Comparison of ENCODE assay signal across 10 cellular contexts in genomic region chr6:36829919-36830544, GRCh38. TPM values are rescaled to one million over a fixed set of nuclear protein-coding genes. Genes with fewer than 3 reads are reported as not detected.
DNase-seq lines count a peak whose midpoint lies in the region; ATAC-seq, FAIRE-seq and TF ChIP-seq lines count a peak whose summit lies in the region.
"Had no signal": no experiment of that assay in that cellular context is flagged by ENCODE, and none has a peak within 500 bp of the region (broad histone marks: within the 10 kb centered on the region; RNA-seq: fewer than 3 reads in every experiment).

No MANE protein-coding gene starts in this region.

- H3K9me3 Mint-ChIP-seq in WTC11, result peaks cover 15% of the 10 kb centered on the region
- H3K9me3 Mint-ChIP-seq in activated CD8-positive, alpha-beta memory T cell treated with anti-CD3 and anti-CD28 coated beads, Interleukin-2, amount 10 ng/mL, durations not matched to agents 7 days and 5 days (ENCODE audit: low read depth), result no peaks in the 10 kb centered on the region
- H3K9me3 Mint-ChIP-seq: activated naive CD4-positive, alpha-beta T cell treated with anti-CD3 and anti-CD28 coated beads, Interleukin-2, amount 50 U/mL, for 24 hours had no signal

- H3K27ac ChIP-seq in right cardiac atrium (ENCODE audit: low read length) (peak overlapping the region; percentile 62), skeletal muscle tissue (ENCODE audit: low read depth, low read length) (no peak overlapping the region)

- H3K36me3 Mint-ChIP-seq in WTC11, result no peaks in the 10 kb centered on the region
- no peaks in the 10 kb centered on the region for H3K36me3 Mint-ChIP-seq in activated CD8-positive, alpha-beta memory T cell treated with anti-CD3 and anti-CD28 coated beads, Interleukin-2, amount 10 ng/mL, durations not matched to agents 7 days and 5 days
- H3K36me3 Mint-ChIP-seq: activated naive CD4-positive, alpha-beta T cell treated with anti-CD3 and anti-CD28 coated beads, Interleukin-2, amount 50 U/mL, for 24 hours had no signal

- ATAC-seq in WTC11, result no peak
- ATAC-seq in right cardiac atrium, result peak; percentile 30 to 60
- no peak for ATAC-seq in activated CD8-positive, alpha-beta memory T cell treated with anti-CD3 and anti-CD28 coated beads, Interleukin-2, amount 10 ng/mL, durations not matched to agents 7 days and 5 days

- H3K36me3 ChIP-seq in skeletal muscle tissue (ENCODE audit: control insufficient read depth in 3 of 3, insufficient read depth in 3 of 3, low read length in 3 of 3), result no peaks in the 10 kb centered on the region

- H3K4me1 Mint-ChIP-seq in WTC11, result peaks cover 32% of the 10 kb centered on the region
- peaks cover 13% of the 10 kb centered on the region for H3K4me1 Mint-ChIP-seq in activated CD8-positive, alpha-beta memory T cell treated with anti-CD3 and anti-CD28 coated beads, Interleukin-2, amount 10 ng/mL, durations not matched to agents 7 days and 5 days

- H3K27ac Mint-ChIP-seq in WTC11, result no peak overlapping the region
- no peak overlapping the region for H3K27ac Mint-ChIP-seq in activated CD8-positive, alpha-beta memory T cell treated with anti-CD3 and anti-CD28 coated beads, Interleukin-2, amount 10 ng/mL, durations not matched to agents 7 days and 5 days
- H3K27ac Mint-ChIP-seq: activated naive CD4-positive, alpha-beta T cell treated with anti-CD3 and anti-CD28 coated beads, Interleukin-2, amount 50 U/mL, for 24 hours had no signal

- CTCF ChIA-PET in WTC11 (lab: Charles Lee), result interaction anchor here (1.5 to 1.8 kb wide), 3 partner anchors 22 to 64 kb away, joined by 4 to 7 read pairs (median 6); no protein-coding TSS in a partner anchor
- CTCF ChIA-PET in activated CD8-positive, alpha-beta memory T cell treated with anti-CD3 and anti-CD28 coated beads, Interleukin-2, amount 10 ng/mL, durations not matched to agents 7 days and 5 days (lab: Charles Lee), result interaction anchor here (0.6 to 1.4 kb wide), 2 partner anchors 21 to 47 kb away, joined by 3 to 11 read pairs; no protein-coding TSS in a partner anchor
- CTCF ChIA-PET in GM10248 (lab: Yijun Ruan, JAX), result interaction anchor here (1.0 kb wide), 1 partner anchor 117 kb away, joined by 3 read pairs; no protein-coding TSS in a partner anchor

- 28% methylated on average over 11 of the region's 11 CpGs for WGBS in right cardiac atrium

- peaks cover under 1% of the 10 kb centered on the region for H3K27me3 Mint-ChIP-seq in WTC11 (ENCODE audit: low read depth)
- peaks cover 14% of the 10 kb centered on the region for H3K27me3 Mint-ChIP-seq in activated CD8-positive, alpha-beta memory T cell treated with anti-CD3 and anti-CD28 coated beads, Interleukin-2, amount 10 ng/mL, durations not matched to agents 7 days and 5 days
- H3K27me3 Mint-ChIP-seq: activated naive CD4-positive, alpha-beta T cell treated with anti-CD3 and anti-CD28 coated beads, Interleukin-2, amount 50 U/mL, for 24 hours had no signal

- intact Hi-C loops in right cardiac atrium (cut with DNase I), result loop anchor here in 2 of 4 donors (5.0 to 10.0 kb wide), 2 partner anchors 58 to 65 kb away; no protein-coding TSS in a partner anchor

- H3K9me3 ChIP-seq in right cardiac atrium (ENCODE audit: control insufficient read depth, low read length), result no peaks in the 10 kb centered on the region
- no peaks in the 10 kb centered on the region for H3K9me3 ChIP-seq in skeletal muscle tissue (ENCODE audit: control insufficient read depth in 3 of 3, low read length in 3 of 3)

- H3K4me3 ChIP-seq in right cardiac atrium (ENCODE audit: low read length) (no peak overlapping the region), skeletal muscle tissue (ENCODE audit: low read length in 3 of 3) (peak overlapping the region; percentile 18 to 49 (median 35))

- no peak for FAIRE-seq in H54 (lab: Jason Lieb, UNC)

- H3K4me3 Mint-ChIP-seq in WTC11, result no peak overlapping the region
- H3K4me3 Mint-ChIP-seq in activated CD8-positive, alpha-beta memory T cell treated with anti-CD3 and anti-CD28 coated beads, Interleukin-2, amount 10 ng/mL, durations not matched to agents 7 days and 5 days, result no peak overlapping the region
- H3K4me3 Mint-ChIP-seq: activated naive CD4-positive, alpha-beta T cell treated with anti-CD3 and anti-CD28 coated beads, Interleukin-2, amount 50 U/mL, for 24 hours had no signal

- DNase-seq in HT-29 (ENCODE audit: low spot score) (peak; percentile 17), WTC11 (ENCODE audit: low spot score) (no peak), right cardiac atrium (peak; percentile 82 to 93 (median 90)), H54 (ENCODE audit: insufficient read length, low spot score) (no peak), HK-2 (ENCODE audit: unreplicated experiment) (no peak), GM10248 (ENCODE audit: extremely low spot score) (no peak)
- no peak for DNase-seq in activated CD8-positive, alpha-beta memory T cell treated with anti-CD3 and anti-CD28 coated beads, Interleukin-2, amount 10 ng/mL, durations not matched to agents 7 days and 5 days
- DNase-seq: DMS153 had no signal

- POLR2A ChIA-PET in WTC11 (lab: Charles Lee), result no interaction called here
- POLR2A ChIA-PET in GM10248 (lab: Yijun Ruan, JAX), result interaction anchor here (0.6 kb wide), 1 partner anchor 171 kb away, joined by 3 read pairs; no protein-coding TSS in a partner anchor

- no peak for TF ChIP-seq POLR2A in H54 (IDR thresholded peaks at IDR 0.05; ENCODE audit: low read depth, low read length)

- no peaks in the 10 kb centered on the region for H3K27me3 ChIP-seq in right cardiac atrium (ENCODE audit: control insufficient read depth, insufficient read depth)
- no peaks in the 10 kb centered on the region for H3K27me3 ChIP-seq in skeletal muscle tissue (ENCODE audit: control insufficient read depth in 3 of 3, insufficient read depth in 3 of 3, low read length in 3 of 3)

- TF ChIP-seq CTCF in WTC11 (IDR thresholded peaks at IDR 0.05) (no peak), GM10248 (IDR thresholded peaks at IDR 0.05; ENCODE audit: control extremely low read depth, extremely low read depth, low read depth, missing control alignments) (no peak)

- H3K9ac ChIP-seq in skeletal muscle tissue (ENCODE audit: low read depth in 1 of 3, low read length in 3 of 3), result peak overlapping the region; percentile 46 to 61 (median 47)

- H3K4me1 ChIP-seq in right cardiac atrium (ENCODE audit: control insufficient read depth, insufficient read depth, low read length) (peaks cover 28% of the 10 kb centered on the region), skeletal muscle tissue (ENCODE audit: control insufficient read depth in 3 of 3, insufficient read depth in 3 of 3, low read length in 3 of 3) (peaks cover 27 to 44% (median 35%) of the 10 kb centered on the region in 3 donors)

TF ChIP-seq in WTC11, 78 proteins besides CTCF, POLR2A, EP300 and RAD21:
- TF ChIP-seq ZNF416 (CRISPR knock-in tag; IDR thresholded peaks at IDR 0.05) (no peak), GABPB1 (CRISPR knock-in tag; IDR thresholded peaks at IDR 0.05) (peak; percentile 87)

RNA-seq across cellular contexts. Expression of gene CPNE5, which starts 9.2 kb away (rescaled TPM):
- total RNA-seq in HT-29 (2014; rRNA removed; shearing (Covaris generic)), result 0.10 TPM in 1 of 2 replicates, not detected in the other
- total RNA-seq in WTC11 (2021) (0.44 to 0.71 TPM (median 0.48 TPM) in 3 replicates), right cardiac atrium (10 to 100 TPM; 31.7 to 80.9 (median 70.3) TPM), skeletal muscle tissue (6.3 TPM)
- polyA plus RNA-seq in right cardiac atrium, result 27.5 TPM
- under 1 TPM; 0.79 to 0.94 TPM for total RNA-seq in activated CD8-positive, alpha-beta memory T cell treated with anti-CD3 and anti-CD28 coated beads, Interleukin-2, amount 10 ng/mL, durations not matched to agents 7 days and 5 days

RNA-seq across cellular contexts. Expression of gene PPIL1, which starts 44.6 kb away (rescaled TPM):
- 23.3 and 24.4 TPM in 2 replicates for total RNA-seq in HT-29 (2014; rRNA removed; shearing (Covaris generic))
- total RNA-seq in WTC11 (2021) (64.2 to 69.8 TPM (median 66.6 TPM) in 3 replicates), right cardiac atrium (10 to 100 TPM; 49.4 to 72.4 (median 63.7) TPM), skeletal muscle tissue (24.0 TPM)
- polyA plus RNA-seq in right cardiac atrium, result 75.6 TPM
- 10 to 100 TPM; 30.8 to 39.9 TPM for total RNA-seq in activated CD8-positive, alpha-beta memory T cell treated with anti-CD3 and anti-CD28 coated beads, Interleukin-2, amount 10 ng/mL, durations not matched to agents 7 days and 5 days

RNA-seq across cellular contexts. Expression of gene C6orf89, which starts 55.7 kb away (rescaled TPM):
- total RNA-seq in HT-29 (2014; rRNA removed; shearing (Covaris generic)), result 16.9 and 19.1 TPM in 2 replicates
- total RNA-seq in WTC11 (2021) (13.2 to 15.6 TPM (median 15.0 TPM) in 3 replicates), right cardiac atrium (10 to 100 TPM; 69.4 to 83.9 (median 79.1) TPM), skeletal muscle tissue (22.4 TPM)
- 53.2 TPM for polyA plus RNA-seq in right cardiac atrium
- 10 to 100 TPM; 46.4 to 47.7 TPM for total RNA-seq in activated CD8-positive, alpha-beta memory T cell treated with anti-CD3 and anti-CD28 coated beads, Interleukin-2, amount 10 ng/mL, durations not matched to agents 7 days and 5 days

Comparison
In these comparisons a context has a peak if more than half of its experiments do, and no peak if none do; other contexts are left out.
1. DNase-seq: peak in HT-29 (single experiment) and right cardiac atrium (3 of 3); none in WTC11 (single experiment), activated CD8-positive, alpha-beta memory T cell treated with anti-CD3 and anti-CD28 coated beads, Interleukin-2, amount 10 ng/mL, durations not matched to agents 7 days and 5 days (single experiment), H54 (single experiment), HK-2 (single experiment) and GM10248 (single experiment).
2. ATAC-seq: peak in right cardiac atrium (2 of 2); none in WTC11 (single experiment) and activated CD8-positive, alpha-beta memory T cell treated with anti-CD3 and anti-CD28 coated beads, Interleukin-2, amount 10 ng/mL, durations not matched to agents 7 days and 5 days (single experiment).